In the genomic region with DNA sequence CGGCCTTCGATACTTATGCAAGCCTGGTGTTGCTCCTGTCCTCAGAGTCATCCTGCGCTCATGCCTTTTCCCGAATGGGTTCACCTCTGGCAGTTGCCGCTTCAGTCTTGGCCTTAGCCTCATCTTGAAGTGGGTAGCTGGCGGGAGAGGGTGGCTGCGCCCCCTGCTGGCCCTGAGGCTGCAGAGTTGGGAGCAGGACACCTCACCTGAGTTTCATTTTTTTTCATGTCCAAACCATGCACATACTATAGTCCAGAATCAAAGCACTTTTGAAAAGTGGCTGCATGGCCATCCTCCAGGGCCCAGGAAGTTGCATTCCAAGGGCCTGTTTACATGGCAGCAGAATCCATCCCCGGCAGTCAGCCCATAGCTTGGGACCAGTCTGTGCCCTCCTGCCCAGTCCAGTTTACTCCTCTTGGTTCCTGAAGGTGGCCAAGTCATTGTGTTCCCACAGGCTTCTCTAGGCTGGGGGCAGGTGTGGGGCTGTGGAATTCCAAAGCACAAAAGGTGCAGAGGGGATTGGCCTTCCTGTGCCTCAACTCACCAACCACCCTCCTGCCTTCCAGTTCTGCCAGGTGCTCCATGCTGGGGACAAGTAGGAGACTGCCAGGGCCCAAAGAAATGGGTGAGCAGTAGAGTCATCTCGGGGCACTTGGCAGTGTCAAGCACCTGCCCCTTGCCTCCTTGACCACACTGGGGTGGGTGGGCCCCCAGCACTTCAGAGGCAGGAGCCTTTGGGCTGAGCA, we compare ENCODE assay signal across 1 cellular context.
TF ChIP-seq lines count a peak whose summit lies in the region.

No MANE protein-coding gene starts in this region.

TF ChIP-seq in K562, 482 proteins besides CTCF, POLR2A, EP300 and RAD21 (continued from another document):
- TF ChIP-seq, protein P1, sequence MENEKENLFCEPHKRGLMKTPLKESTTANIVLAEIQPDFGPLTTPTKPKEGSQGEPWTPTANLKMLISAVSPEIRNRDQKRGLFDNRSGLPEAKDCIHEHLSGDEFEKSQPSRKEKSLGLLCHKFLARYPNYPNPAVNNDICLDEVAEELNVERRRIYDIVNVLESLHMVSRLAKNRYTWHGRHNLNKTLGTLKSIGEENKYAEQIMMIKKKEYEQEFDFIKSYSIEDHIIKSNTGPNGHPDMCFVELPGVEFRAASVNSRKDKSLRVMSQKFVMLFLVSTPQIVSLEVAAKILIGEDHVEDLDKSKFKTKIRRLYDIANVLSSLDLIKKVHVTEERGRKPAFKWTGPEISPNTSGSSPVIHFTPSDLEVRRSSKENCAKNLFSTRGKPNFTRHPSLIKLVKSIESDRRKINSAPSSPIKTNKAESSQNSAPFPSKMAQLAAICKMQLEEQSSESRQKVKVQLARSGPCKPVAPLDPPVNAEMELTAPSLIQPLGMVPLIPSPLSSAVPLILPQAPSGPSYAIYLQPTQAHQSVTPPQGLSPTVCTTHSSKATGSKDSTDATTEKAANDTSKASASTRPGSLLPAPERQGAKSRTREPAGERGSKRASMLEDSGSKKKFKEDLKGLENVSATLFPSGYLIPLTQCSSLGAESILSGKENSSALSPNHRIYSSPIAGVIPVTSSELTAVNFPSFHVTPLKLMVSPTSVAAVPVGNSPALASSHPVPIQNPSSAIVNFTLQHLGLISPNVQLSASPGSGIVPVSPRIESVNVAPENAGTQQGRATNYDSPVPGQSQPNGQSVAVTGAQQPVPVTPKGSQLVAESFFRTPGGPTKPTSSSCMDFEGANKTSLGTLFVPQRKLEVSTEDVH (IDR thresholded peaks at IDR 0.05; ENCODE audit: low read depth, partially characterized antibody) = peak; percentile 77
- TF ChIP-seq POLR2B (IDR thresholded peaks at IDR 0.05; ENCODE audit: low read depth, partially characterized antibody) (peak; percentile 61), HSF4 (CRISPR knock-in tag; IDR thresholded peaks at IDR 0.05; ENCODE audit: borderline replicate concordance) (0 out of 2 replicates have a peak, but pooled peaks have one; percentile 20), YBX1 (IDR thresholded peaks at IDR 0.05) (no peak), MCM5 (IDR thresholded peaks at IDR 0.05; ENCODE audit: low read depth) (no peak), SRF (CRISPR knock-in tag; IDR thresholded peaks at IDR 0.05) (peak in 1 of 2 experiments; percentile 67; a peak in 2 of 4 replicates), MYNN (IDR thresholded peaks at IDR 0.05) (peak; percentile 79), MYNN (CRISPR knock-in tag; IDR thresholded peaks at IDR 0.05) (no peak), MIER1 (IDR thresholded peaks at IDR 0.05; ENCODE audit: low read depth) (no peak), ZNF445 (CRISPR knock-in tag; IDR thresholded peaks at IDR 0.05; ENCODE audit: low read depth) (0 out of 2 replicates have a peak, but pooled peaks have one; percentile 54), SP2 (IDR thresholded peaks at IDR 0.05; ENCODE audit: extremely low read depth, low read depth, low read length, poor library complexity, severe bottlenecking) (no peak), MAZ (CRISPR knock-in tag; conservative IDR thresholded peaks at IDR 0.05 in 1 of 2, IDR thresholded peaks at IDR 0.05 in 1 of 2) (peak in 1 of 2 experiments; percentile 48; a peak in 2 of 4 replicates), ZNF23 (CRISPR knock-in tag; IDR thresholded peaks at IDR 0.05) (no peak), SIN3A (IDR thresholded peaks at IDR 0.05; ENCODE audit: borderline replicate concordance in 2 of 2, control insufficient read depth in 1 of 2, low read depth in 2 of 2, low read length in 2 of 2) (no peak), L3MBTL2 (IDR thresholded peaks at IDR 0.05) (peak; percentile 34; the same call in 1 of the 2 replicates), THRAP3 (IDR thresholded peaks at IDR 0.05; ENCODE audit: borderline replicate concordance) (0 out of 2 replicates have a peak, but pooled peaks have one; percentile 55)
- TF ChIP-seq, protein P2, sequence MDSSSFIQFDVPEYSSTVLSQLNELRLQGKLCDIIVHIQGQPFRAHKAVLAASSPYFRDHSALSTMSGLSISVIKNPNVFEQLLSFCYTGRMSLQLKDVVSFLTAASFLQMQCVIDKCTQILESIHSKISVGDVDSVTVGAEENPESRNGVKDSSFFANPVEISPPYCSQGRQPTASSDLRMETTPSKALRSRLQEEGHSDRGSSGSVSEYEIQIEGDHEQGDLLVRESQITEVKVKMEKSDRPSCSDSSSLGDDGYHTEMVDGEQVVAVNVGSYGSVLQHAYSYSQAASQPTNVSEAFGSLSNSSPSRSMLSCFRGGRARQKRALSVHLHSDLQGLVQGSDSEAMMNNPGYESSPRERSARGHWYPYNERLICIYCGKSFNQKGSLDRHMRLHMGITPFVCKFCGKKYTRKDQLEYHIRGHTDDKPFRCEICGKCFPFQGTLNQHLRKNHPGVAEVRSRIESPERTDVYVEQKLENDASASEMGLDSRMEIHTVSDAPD (CRISPR knock-in tag; IDR thresholded peaks at IDR 0.05) = no peak
- TF ChIP-seq, protein P3, sequence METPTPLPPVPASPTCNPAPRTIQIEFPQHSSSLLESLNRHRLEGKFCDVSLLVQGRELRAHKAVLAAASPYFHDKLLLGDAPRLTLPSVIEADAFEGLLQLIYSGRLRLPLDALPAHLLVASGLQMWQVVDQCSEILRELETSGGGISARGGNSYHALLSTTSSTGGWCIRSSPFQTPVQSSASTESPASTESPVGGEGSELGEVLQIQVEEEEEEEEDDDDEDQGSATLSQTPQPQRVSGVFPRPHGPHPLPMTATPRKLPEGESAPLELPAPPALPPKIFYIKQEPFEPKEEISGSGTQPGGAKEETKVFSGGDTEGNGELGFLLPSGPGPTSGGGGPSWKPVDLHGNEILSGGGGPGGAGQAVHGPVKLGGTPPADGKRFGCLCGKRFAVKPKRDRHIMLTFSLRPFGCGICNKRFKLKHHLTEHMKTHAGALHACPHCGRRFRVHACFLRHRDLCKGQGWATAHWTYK (CRISPR knock-in tag; IDR thresholded peaks at IDR 0.05) = peak; percentile 22; the same call in 1 of the 2 replicates
- TF ChIP-seq, protein P4, sequence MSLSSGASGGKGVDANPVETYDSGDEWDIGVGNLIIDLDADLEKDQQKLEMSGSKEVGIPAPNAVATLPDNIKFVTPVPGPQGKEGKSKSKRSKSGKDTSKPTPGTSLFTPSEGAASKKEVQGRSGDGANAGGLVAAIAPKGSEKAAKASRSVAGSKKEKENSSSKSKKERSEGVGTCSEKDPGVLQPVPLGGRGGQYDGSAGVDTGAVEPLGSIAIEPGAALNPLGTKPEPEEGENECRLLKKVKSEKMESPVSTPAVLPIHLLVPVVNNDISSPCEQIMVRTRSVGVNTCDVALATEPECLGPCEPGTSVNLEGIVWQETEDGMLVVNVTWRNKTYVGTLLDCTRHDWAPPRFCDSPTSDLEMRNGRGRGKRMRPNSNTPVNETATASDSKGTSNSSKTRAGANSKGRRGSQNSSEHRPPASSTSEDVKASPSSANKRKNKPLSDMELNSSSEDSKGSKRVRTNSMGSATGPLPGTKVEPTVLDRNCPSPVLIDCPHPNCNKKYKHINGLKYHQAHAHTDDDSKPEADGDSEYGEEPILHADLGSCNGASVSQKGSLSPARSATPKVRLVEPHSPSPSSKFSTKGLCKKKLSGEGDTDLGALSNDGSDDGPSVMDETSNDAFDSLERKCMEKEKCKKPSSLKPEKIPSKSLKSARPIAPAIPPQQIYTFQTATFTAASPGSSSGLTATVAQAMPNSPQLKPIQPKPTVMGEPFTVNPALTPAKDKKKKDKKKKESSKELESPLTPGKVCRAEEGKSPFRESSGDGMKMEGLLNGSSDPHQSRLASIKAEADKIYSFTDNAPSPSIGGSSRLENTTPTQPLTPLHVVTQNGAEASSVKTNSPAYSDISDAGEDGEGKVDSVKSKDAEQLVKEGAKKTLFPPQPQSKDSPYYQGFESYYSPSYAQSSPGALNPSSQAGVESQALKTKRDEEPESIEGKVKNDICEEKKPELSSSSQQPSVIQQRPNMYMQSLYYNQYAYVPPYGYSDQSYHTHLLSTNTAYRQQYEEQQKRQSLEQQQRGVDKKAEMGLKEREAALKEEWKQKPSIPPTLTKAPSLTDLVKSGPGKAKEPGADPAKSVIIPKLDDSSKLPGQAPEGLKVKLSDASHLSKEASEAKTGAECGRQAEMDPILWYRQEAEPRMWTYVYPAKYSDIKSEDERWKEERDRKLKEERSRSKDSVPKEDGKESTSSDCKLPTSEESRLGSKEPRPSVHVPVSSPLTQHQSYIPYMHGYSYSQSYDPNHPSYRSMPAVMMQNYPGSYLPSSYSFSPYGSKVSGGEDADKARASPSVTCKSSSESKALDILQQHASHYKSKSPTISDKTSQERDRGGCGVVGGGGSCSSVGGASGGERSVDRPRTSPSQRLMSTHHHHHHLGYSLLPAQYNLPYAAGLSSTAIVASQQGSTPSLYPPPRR (CRISPR knock-in tag; IDR thresholded peaks at IDR 0.05; ENCODE audit: borderline replicate concordance) = peak; percentile 57; the same call in 1 of the 2 replicates
